In the genomic region with DNA sequence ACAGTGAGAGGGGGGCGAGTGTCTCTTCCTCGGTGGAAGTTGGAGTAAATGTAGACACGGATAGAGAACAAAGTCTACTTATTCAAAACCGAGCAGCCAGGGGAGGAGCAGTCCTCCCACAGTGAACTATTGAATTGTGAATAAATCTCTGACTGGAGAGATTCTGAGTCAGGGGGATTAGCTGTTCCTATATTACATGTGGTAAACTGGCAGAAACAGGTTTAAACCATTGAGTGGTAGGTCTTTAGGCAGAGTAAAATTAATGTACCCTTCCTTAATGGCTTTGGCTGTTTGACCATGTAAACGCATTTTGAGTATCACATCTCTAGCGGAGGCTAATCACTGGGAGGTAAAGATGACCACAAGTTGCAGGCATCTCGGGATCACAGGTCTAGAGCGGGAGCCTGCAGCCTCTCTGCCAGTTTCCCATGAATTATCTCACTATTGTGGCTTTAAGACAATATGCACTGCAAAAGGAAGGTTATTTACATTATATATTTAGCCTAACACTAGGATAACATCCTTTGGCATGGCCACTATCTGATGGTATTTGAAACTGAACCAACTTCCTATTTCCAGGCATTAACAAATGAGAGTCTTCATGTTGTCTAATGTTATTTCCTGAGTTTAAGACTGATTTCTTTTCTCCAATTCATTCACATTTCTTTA, we compare ENCODE assay signal across 18 cellular contexts.
"Had no signal": no experiment of that assay in that cellular context is flagged by ENCODE, and none has a peak within 500 bp of the region (broad histone marks: within the 10 kb centered on the region; RNA-seq: fewer than 3 reads in every experiment).

No MANE protein-coding gene starts in this region.

- H3K9me3 ChIP-seq: right atrium auricular region, tibial artery had no signal

- DNase-seq: activated CD4-positive, alpha-beta memory T cell treated with anti-CD3 and anti-CD28 coated beads, Interleukin-2, amount 10 ng/mL, durations not matched to agents 7 days and 5 days; activated CD8-positive, alpha-beta memory T cell treated with anti-CD3 and anti-CD28 coated beads, Interleukin-2, amount 10 ng/mL, durations not matched to agents 7 days and 5 days; activated naive CD4-positive, alpha-beta T cell treated with anti-CD3 and anti-CD28 coated beads for 36 hours; anterior cingulate cortex; caudate nucleus; dorsolateral prefrontal cortex; foreskin melanocyte; glutamatergic neuron; hippocampal formation; islet precursor cell; mammary epithelial cell; stimulated activated naive CD8-positive, alpha-beta T cell treated with anti-CD3 and anti-CD28 coated beads, Interleukin-15, Interleukin-2, amounts not matched to agents 100 U/mL and 50 U/mL, for 24 hours; substantia nigra; tibial artery had no signal

- ATAC-seq: activated CD8-positive, alpha-beta memory T cell treated with anti-CD3 and anti-CD28 coated beads, Interleukin-2, amount 10 ng/mL, durations not matched to agents 7 days and 5 days; activated T-helper 17 cell treated with anti-CD3 and anti-CD28 coated beads, Interleukin-2, amount 50 U/mL, for 72 hours; left lobe of liver; stimulated activated naive CD8-positive, alpha-beta T cell treated with anti-CD3 and anti-CD28 coated beads, Interleukin-15, Interleukin-2, amounts not matched to agents 100 U/mL and 50 U/mL, for 24 hours had no signal

- H3K4me1 ChIP-seq: tibial artery had no signal

- H3K36me3 ChIP-seq: right atrium auricular region, tibial artery had no signal

- H3K4me3 ChIP-seq: dorsolateral prefrontal cortex, right atrium auricular region, skin epidermis, tibial artery had no signal

- H3K27me3 ChIP-seq: right atrium auricular region, tibial artery had no signal

- H3K27ac ChIP-seq: dorsolateral prefrontal cortex, right atrium auricular region, skin epidermis, tibial artery had no signal
